ENCODE assay signal across 21 cellular contexts in the genomic region with DNA sequence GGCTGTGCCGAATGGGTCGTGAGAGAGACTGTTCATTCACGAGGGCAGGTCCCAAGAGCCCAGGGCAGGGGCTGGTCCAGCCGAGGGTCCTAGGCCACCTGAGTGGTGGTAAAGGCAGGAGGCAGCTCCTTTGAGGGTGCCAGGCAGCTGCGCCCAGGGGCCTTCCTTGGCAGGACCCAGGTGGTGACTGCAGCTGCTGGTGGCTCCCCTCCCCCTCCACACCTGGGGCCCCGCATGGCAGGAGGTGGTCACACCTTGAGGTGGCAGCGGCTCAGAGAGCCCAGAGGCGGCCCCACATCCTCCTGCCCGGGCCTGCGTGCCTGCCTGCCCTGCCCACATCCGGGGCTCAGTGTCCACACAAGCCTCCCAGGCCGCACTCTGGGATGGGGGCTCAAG.
"Had no signal": no experiment of that assay in that cellular context is flagged by ENCODE, and none has a peak within 500 bp of the region (broad histone marks: within the 10 kb centered on the region; RNA-seq: fewer than 3 reads in every experiment).

No MANE protein-coding gene starts in this region.

- H3K4me3 Mint-ChIP-seq: activated CD4-positive, alpha-beta T cell treated with anti-CD3 and anti-CD28 coated beads, Interleukin-2, amount 10 ng/mL, durations not matched to agents 24 days and 14 days; activated CD8-positive, alpha-beta T cell treated with anti-CD3 and anti-CD28 coated beads, Interleukin-2, amount 10 ng/mL, durations not matched to agents 7 days and 5 days; activated T-cell treated with anti-CD3 and anti-CD28 coated beads, Interleukin-2, amount 50 U/mL, for 24 hours; memory B cell; naive B cell; stimulated activated effector memory CD8-positive, alpha-beta T cell treated with anti-CD3 and anti-CD28 coated beads, Interleukin-12 subunit alpha, Interleukin-12 subunit beta, amount 100 ng/mL, for 72 hours had no signal

- DNase-seq: activated CD4-positive, alpha-beta T cell treated with anti-CD3 and anti-CD28 coated beads, Interleukin-2, amount 10 ng/mL, durations not matched to agents 24 days and 14 days; activated CD8-positive, alpha-beta T cell treated with anti-CD3 and anti-CD28 coated beads, Interleukin-2, amount 10 ng/mL, durations not matched to agents 7 days and 5 days; activated naive CD4-positive, alpha-beta T cell treated with Interleukin-2 at 50 U/mL for 16 hours; activated T-cell treated with anti-CD3 and anti-CD28 coated beads, Interleukin-2, amount 50 U/mL, for 24 hours; aorta; cerebellar nuclear complex; cortex of kidney; effector CD4-positive, alpha-beta T cell; esophagus squamous epithelium; mucosa of descending colon; naive B cell; stimulated activated CD4-positive, alpha-beta T cell treated with anti-CD3 and anti-CD28 coated beads, Interleukin-4, amount 100 ng/mL, for 24 hours; stomach; trophoblast cell had no signal

- H3K36me3 ChIP-seq: esophagus squamous epithelium, stomach, vagina had no signal

- H3K27ac ChIP-seq: esophagus squamous epithelium, parathyroid adenoma, stomach, vagina had no signal

- H3K4me3 ChIP-seq: mucosa of descending colon, stomach, vagina had no signal

- H3K9me3 ChIP-seq: esophagus squamous epithelium, mucosa of descending colon, stomach, vagina had no signal

- H3K27ac Mint-ChIP-seq: activated CD4-positive, alpha-beta T cell treated with anti-CD3 and anti-CD28 coated beads, Interleukin-2, amount 10 ng/mL, durations not matched to agents 24 days and 14 days; activated CD8-positive, alpha-beta T cell treated with anti-CD3 and anti-CD28 coated beads, Interleukin-2, amount 10 ng/mL, durations not matched to agents 7 days and 5 days; activated T-cell treated with anti-CD3 and anti-CD28 coated beads, Interleukin-2, amount 50 U/mL, for 24 hours; activated T-helper 2 cell treated with anti-CD3 and anti-CD28 coated beads, Interferon-gamma antibody, Interleukin-2, Interleukin-4, amounts not matched to agents 10 μg/mL and 5 μg/mL and 100 μg/mL, durations not matched to agents 14 hours and 24 hours and 36 hours; memory B cell; stimulated activated effector memory CD8-positive, alpha-beta T cell treated with anti-CD3 and anti-CD28 coated beads, Interleukin-12 subunit alpha, Interleukin-12 subunit beta, amount 100 ng/mL, for 72 hours had no signal

- H3K4me1 Mint-ChIP-seq: activated CD4-positive, alpha-beta T cell treated with anti-CD3 and anti-CD28 coated beads, Interleukin-2, amount 10 ng/mL, durations not matched to agents 24 days and 14 days had no signal

- H3K27me3 Mint-ChIP-seq: activated CD4-positive, alpha-beta T cell treated with anti-CD3 and anti-CD28 coated beads, Interleukin-2, amount 10 ng/mL, durations not matched to agents 24 days and 14 days had no signal

- ATAC-seq: activated CD8-positive, alpha-beta T cell treated with anti-CD3 and anti-CD28 coated beads, Interleukin-2, amount 10 ng/mL, durations not matched to agents 7 days and 5 days; mucosa of descending colon; sciatic nerve; stimulated activated effector memory CD8-positive, alpha-beta T cell treated with anti-CD3 and anti-CD28 coated beads, Interleukin-12 subunit alpha, Interleukin-12 subunit beta, amount 100 ng/mL, for 72 hours had no signal

- FAIRE-seq: endothelial cell of umbilical vein had no signal

- H3K36me3 Mint-ChIP-seq: memory B cell; naive B cell; stimulated activated effector memory CD8-positive, alpha-beta T cell treated with anti-CD3 and anti-CD28 coated beads, Interleukin-12 subunit alpha, Interleukin-12 subunit beta, amount 100 ng/mL, for 72 hours had no signal

- H3K9me3 Mint-ChIP-seq: activated CD4-positive, alpha-beta T cell treated with anti-CD3 and anti-CD28 coated beads, Interleukin-2, amount 10 ng/mL, durations not matched to agents 24 days and 14 days; activated T-cell treated with anti-CD3 and anti-CD28 coated beads, Interleukin-2, amount 50 U/mL, for 24 hours; activated T-helper 2 cell treated with anti-CD3 and anti-CD28 coated beads, Interferon-gamma antibody, Interleukin-2, Interleukin-4, amounts not matched to agents 10 μg/mL and 5 μg/mL and 100 μg/mL, durations not matched to agents 14 hours and 24 hours and 36 hours; memory B cell; naive B cell; stimulated activated effector memory CD8-positive, alpha-beta T cell treated with anti-CD3 and anti-CD28 coated beads, Interleukin-12 subunit alpha, Interleukin-12 subunit beta, amount 100 ng/mL, for 72 hours had no signal

- H3K27me3 ChIP-seq: vagina had no signal
